Comparison of ENCODE assay signal across 1 cellular context in genomic region chr10:44259090-44259874, GRCh38.
A peak's percentile ranks its signal among the peaks of the same experiment; 100 is the strongest.
TF ChIP-seq lines count a peak whose summit lies in the region.

No MANE protein-coding gene starts in this region.

TF ChIP-seq in HepG2, 621 proteins besides CTCF, POLR2A, EP300 and RAD21 (continued from another document and continues in another):
- TF ChIP-seq, protein P1, sequence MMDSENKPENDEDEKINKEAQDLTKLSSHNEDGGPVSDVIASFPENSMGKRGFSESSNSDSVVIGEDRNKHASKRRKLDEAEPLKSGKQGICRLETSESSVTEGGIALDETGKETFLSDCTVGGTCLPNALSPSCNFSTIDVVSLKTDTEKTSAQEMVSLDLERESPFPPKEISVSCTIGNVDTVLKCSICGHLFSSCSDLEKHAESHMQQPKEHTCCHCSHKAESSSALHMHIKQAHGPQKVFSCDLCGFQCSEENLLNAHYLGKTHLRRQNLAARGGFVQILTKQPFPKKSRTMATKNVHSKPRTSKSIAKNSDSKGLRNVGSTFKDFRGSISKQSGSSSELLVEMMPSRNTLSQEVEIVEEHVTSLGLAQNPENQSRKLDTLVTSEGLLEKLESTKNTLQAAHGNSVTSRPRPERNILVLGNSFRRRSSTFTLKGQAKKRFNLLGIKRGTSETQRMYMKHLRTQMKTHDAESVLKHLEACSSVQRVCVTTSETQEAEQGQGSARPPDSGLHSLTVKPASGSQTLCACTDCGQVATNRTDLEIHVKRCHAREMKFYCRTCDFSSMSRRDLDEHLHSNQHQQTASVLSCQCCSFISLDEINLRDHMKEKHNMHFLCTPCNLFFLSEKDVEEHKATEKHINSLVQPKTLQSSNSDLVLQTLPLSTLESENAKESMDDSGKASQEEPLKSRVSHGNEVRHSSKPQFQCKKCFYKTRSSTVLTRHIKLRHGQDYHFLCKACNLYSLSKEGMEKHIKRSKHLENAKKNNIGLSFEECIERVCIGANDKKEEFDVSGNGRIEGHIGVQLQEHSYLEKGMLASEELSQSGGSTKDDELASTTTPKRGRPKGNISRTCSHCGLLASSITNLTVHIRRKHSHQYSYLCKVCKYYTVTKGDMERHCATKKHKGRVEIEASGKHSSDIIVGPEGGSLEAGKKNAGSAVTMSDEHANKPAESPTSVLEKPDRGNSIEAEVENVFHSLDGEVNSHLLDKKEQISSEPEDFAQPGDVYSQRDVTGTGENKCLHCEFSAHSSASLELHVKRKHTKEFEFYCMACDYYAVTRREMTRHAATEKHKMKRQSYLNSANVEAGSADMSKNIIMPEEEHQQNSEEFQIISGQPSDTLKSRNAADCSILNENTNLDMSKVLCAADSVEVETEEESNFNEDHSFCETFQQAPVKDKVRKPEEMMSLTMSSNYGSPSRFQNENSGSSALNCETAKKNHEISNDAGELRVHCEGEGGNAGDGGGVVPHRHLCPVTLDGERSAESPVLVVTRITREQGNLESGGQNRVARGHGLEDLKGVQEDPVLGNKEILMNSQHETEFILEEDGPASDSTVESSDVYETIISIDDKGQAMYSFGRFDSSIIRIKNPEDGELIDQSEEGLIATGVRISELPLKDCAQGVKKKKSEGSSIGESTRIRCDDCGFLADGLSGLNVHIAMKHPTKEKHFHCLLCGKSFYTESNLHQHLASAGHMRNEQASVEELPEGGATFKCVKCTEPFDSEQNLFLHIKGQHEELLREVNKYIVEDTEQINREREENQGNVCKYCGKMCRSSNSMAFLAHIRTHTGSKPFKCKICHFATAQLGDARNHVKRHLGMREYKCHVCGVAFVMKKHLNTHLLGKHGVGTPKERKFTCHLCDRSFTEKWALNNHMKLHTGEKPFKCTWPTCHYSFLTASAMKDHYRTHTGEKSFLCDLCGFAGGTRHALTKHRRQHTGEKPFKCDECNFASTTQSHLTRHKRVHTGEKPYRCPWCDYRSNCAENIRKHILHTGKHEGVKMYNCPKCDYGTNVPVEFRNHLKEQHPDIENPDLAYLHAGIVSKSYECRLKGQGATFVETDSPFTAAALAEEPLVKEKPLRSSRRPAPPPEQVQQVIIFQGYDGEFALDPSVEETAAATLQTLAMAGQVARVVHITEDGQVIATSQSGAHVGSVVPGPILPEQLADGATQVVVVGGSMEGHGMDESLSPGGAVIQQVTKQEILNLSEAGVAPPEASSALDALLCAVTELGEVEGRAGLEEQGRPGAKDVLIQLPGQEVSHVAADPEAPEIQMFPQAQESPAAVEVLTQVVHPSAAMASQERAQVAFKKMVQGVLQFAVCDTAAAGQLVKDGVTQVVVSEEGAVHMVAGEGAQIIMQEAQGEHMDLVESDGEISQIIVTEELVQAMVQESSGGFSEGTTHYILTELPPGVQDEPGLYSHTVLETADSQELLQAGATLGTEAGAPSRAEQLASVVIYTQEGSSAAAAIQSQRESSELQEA (CRISPR knock-in tag; IDR thresholded peaks at IDR 0.05; ENCODE audit: not compliant biosample characterization), result peak; percentile 87
- no peak for TF ChIP-seq ELK4 (CRISPR knock-in tag; IDR thresholded peaks at IDR 0.05; ENCODE audit: borderline replicate concordance)
- peak; percentile 93 for TF ChIP-seq MED13 (CRISPR knock-in tag; IDR thresholded peaks at IDR 0.05)
- peak; percentile 96 for TF ChIP-seq ZBTB42 (CRISPR knock-in tag; IDR thresholded peaks at IDR 0.05)
- peak; percentile 96 for TF ChIP-seq ZKSCAN8 (CRISPR knock-in tag; IDR thresholded peaks at IDR 0.05; ENCODE audit: borderline replicate concordance)
- peak; percentile 96 for TF ChIP-seq ELF3 (CRISPR knock-in tag; IDR thresholded peaks at IDR 0.05)
- TF ChIP-seq, protein P2, sequence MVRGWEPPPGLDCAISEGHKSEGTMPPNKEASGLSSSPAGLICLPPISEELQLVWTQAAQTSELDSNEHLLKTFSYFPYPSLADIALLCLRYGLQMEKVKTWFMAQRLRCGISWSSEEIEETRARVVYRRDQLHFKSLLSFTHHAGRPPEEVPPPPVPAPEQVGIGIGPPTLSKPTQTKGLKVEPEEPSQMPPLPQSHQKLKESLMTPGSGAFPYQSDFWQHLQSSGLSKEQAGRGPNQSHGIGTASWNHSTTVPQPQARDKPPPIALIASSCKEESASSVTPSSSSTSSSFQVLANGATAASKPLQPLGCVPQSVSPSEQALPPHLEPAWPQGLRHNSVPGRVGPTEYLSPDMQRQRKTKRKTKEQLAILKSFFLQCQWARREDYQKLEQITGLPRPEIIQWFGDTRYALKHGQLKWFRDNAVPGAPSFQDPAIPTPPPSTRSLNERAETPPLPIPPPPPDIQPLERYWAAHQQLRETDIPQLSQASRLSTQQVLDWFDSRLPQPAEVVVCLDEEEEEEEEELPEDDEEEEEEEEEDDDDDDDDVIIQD (CRISPR knock-in tag; IDR thresholded peaks at IDR 0.05; ENCODE audit: low read depth), result peak; percentile 97
- no peak for TF ChIP-seq FUBP1 (CRISPR knock-in tag; IDR thresholded peaks at IDR 0.05; ENCODE audit: borderline replicate concordance)
- peak; percentile 55; the same call in 1 of the 2 replicates for TF ChIP-seq KDM2A (CRISPR knock-in tag; IDR thresholded peaks at IDR 0.05; ENCODE audit: borderline replicate concordance, low read depth)
- peak; percentile 93 for TF ChIP-seq ZBTB26 (CRISPR knock-in tag; IDR thresholded peaks at IDR 0.05; ENCODE audit: borderline replicate concordance)
- peak; percentile 97 for TF ChIP-seq PPARG (CRISPR knock-in tag; conservative IDR thresholded peaks at IDR 0.05)
- no peak for TF ChIP-seq ZNF879 (CRISPR knock-in tag; IDR thresholded peaks at IDR 0.05)
- no peak for TF ChIP-seq SYNCRIP (IDR thresholded peaks at IDR 0.05; ENCODE audit: insufficient read depth, low read depth, low read length)
- peak; percentile 48 for TF ChIP-seq NFKBIZ (CRISPR knock-in tag; IDR thresholded peaks at IDR 0.05)
- no peak for TF ChIP-seq ZNF672 (CRISPR knock-in tag; IDR thresholded peaks at IDR 0.05)
- peak; percentile 75 for TF ChIP-seq HNF1A (IDR thresholded peaks at IDR 0.05; ENCODE audit: low read depth)
- TF ChIP-seq HNF1A (CRISPR knock-in tag; IDR thresholded peaks at IDR 0.05; ENCODE audit: borderline replicate concordance), result peak; percentile 95
- TF ChIP-seq, protein P3, sequence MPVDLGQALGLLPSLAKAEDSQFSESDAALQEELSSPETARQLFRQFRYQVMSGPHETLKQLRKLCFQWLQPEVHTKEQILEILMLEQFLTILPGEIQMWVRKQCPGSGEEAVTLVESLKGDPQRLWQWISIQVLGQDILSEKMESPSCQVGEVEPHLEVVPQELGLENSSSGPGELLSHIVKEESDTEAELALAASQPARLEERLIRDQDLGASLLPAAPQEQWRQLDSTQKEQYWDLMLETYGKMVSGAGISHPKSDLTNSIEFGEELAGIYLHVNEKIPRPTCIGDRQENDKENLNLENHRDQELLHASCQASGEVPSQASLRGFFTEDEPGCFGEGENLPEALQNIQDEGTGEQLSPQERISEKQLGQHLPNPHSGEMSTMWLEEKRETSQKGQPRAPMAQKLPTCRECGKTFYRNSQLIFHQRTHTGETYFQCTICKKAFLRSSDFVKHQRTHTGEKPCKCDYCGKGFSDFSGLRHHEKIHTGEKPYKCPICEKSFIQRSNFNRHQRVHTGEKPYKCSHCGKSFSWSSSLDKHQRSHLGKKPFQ (CRISPR knock-in tag; IDR thresholded peaks at IDR 0.05; ENCODE audit: insufficient replicate concordance), result peak; percentile 93
- 0 out of 2 replicates have a peak, but pooled peaks have one; percentile 29 for TF ChIP-seq SRY (CRISPR knock-in tag; IDR thresholded peaks at IDR 0.05)
- TF ChIP-seq ZNF33A (CRISPR knock-in tag; IDR thresholded peaks at IDR 0.05; ENCODE audit: borderline replicate concordance), result no peak
- TF ChIP-seq HNRNPL (IDR thresholded peaks at IDR 0.05; ENCODE audit: low read depth, low read length), result no peak
- TF ChIP-seq, protein P4, sequence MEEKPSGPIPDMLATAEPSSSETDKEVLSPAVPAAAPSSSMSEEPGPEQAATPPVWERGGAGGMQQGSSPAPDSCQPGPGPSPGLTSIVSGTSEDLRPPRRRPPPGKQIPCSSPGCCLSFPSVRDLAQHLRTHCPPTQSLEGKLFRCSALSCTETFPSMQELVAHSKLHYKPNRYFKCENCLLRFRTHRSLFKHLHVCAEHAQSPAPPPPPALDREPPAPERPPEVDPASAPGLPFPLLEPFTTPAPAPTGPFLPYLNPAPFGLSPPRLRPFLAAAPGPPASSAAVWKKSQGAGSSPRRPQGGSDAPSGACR (CRISPR knock-in tag; IDR thresholded peaks at IDR 0.05), result peak; percentile 92
- peak; percentile 93 for TF ChIP-seq TCF7 (IDR thresholded peaks at IDR 0.05; ENCODE audit: low read depth)
- TF ChIP-seq ZNF839 (CRISPR knock-in tag; IDR thresholded peaks at IDR 0.05; ENCODE audit: borderline replicate concordance), result no peak
- no peak for TF ChIP-seq PRPF4 (IDR thresholded peaks at IDR 0.05; ENCODE audit: low read depth, low read length, poor library complexity, severe bottlenecking)
- no peak; the same call in 1 of the 2 replicates for TF ChIP-seq AKAP8 (CRISPR knock-in tag; IDR thresholded peaks at IDR 0.05)
- TF ChIP-seq KLF9 (CRISPR knock-in tag; IDR thresholded peaks at IDR 0.05; ENCODE audit: low read depth), result no peak
- TF ChIP-seq ZNF709 (CRISPR knock-in tag; IDR thresholded peaks at IDR 0.05), result peak; percentile 51; the same call in 1 of the 2 replicates
- TF ChIP-seq ZNF354B (CRISPR knock-in tag; IDR thresholded peaks at IDR 0.05), result no peak
- peak; percentile 89 for TF ChIP-seq EED (CRISPR knock-in tag; IDR thresholded peaks at IDR 0.05)
- peak; percentile 97; the same call in 1 of the 2 replicates for TF ChIP-seq ZNF431 (CRISPR knock-in tag; IDR thresholded peaks at IDR 0.05; ENCODE audit: borderline replicate concordance, low read depth)
- peak; percentile 59; the same call in 1 of the 2 replicates for TF ChIP-seq KMT2B (CRISPR knock-in tag; IDR thresholded peaks at IDR 0.05)
- TF ChIP-seq ZNF383 (CRISPR knock-in tag; IDR thresholded peaks at IDR 0.05; ENCODE audit: borderline replicate concordance), result 0 out of 2 replicates have a peak, but pooled peaks have one; percentile 87
- TF ChIP-seq, protein P5, sequence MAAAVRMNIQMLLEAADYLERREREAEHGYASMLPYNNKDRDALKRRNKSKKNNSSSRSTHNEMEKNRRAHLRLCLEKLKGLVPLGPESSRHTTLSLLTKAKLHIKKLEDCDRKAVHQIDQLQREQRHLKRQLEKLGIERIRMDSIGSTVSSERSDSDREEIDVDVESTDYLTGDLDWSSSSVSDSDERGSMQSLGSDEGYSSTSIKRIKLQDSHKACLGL (CRISPR knock-in tag; IDR thresholded peaks at IDR 0.05), result peak; percentile 76; the same call in 1 of the 2 replicates
- no peak for TF ChIP-seq NFE2L1 (CRISPR knock-in tag; IDR thresholded peaks at IDR 0.05; ENCODE audit: borderline replicate concordance)
